Comparison of ENCODE assay signal across 14 cellular contexts in the genomic region with DNA sequence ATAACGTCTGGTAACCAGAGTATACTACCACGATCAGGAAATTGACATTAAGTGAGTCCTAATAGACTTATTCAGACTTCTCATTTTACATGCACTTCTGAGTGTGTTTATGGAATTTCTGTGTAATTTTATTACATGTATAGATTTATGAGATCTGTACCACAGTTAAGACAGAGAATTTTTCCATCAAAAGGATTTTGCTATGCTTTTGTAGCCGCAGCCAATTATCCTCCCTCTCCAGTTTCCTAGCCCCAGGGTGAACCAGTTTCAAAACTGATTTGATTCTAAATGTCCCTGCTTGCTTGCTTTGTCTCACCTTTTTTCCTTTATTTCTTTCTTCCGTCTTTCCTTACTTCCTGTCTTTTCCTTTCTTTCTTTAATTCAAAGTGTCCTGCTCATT.
"Had no signal": no experiment of that assay in that cellular context is flagged by ENCODE, and none has a peak within 500 bp of the region (broad histone marks: within the 10 kb centered on the region; RNA-seq: fewer than 3 reads in every experiment).

No MANE protein-coding gene starts in this region.

- DNase-seq: activated CD4-positive, alpha-beta T cell treated with anti-CD3 and anti-CD28 coated beads for 36 hours; activated CD4-positive, alpha-beta T cell treated with anti-CD3 and anti-CD28 coated beads, Interleukin-2, amount 50 U/mL, for 48 hours; activated gamma-delta T cell treated with Interleukin-2 at 50 U/mL for 16 hours; dorsolateral prefrontal cortex; erythroblast; foreskin melanocyte; kidney; left lung; nephron progenitor cell; nucleus accumbens; spleen; stimulated activated CD4-positive, alpha-beta T cell treated with anti-CD3 and anti-CD28 coated beads, Interleukin-4, amount 100 ng/mL, for 4 hours; upper lobe of right lung had no signal

- H3K27ac ChIP-seq: dorsolateral prefrontal cortex, left lung, spleen, thoracic aorta, upper lobe of right lung had no signal

- H3K9me3 ChIP-seq: thoracic aorta, upper lobe of right lung had no signal

- H3K4me3 ChIP-seq: dorsolateral prefrontal cortex, left lung, spleen, thoracic aorta, upper lobe of right lung had no signal

- H3K36me3 ChIP-seq: left lung, spleen, thoracic aorta, upper lobe of right lung had no signal

- H3K27me3 ChIP-seq: dorsolateral prefrontal cortex, left lung, spleen, upper lobe of right lung had no signal

- H3K4me1 ChIP-seq: left lung, spleen, upper lobe of right lung had no signal
